Comparison of ENCODE assay signal across 15 cellular contexts in the genomic region with DNA sequence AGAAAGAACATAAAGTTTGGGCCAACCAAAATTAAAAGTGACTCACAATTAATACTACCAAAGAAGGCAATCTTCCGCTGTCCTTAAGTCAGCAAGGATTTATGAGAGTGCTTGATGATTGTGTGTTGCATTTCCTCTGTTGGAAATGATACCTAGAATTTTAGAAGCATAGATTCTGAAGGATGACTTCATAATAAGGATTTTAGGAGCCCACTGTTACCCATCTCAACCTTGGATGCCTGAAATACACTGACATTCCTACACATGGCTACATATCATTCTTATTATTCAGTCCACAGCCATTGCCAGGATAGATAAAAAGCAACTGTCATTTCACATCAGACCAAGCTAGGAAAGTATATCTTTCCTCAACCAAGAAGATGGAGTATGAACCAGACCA.
"Had no signal": no experiment of that assay in that cellular context is flagged by ENCODE, and none has a peak within 500 bp of the region (broad histone marks: within the 10 kb centered on the region; RNA-seq: fewer than 3 reads in every experiment).

No MANE protein-coding gene starts in this region.

- H3K36me3 ChIP-seq: left ventricle myocardium inferior, lower lobe of right lung, ovary, upper lobe of left lung, vagina had no signal

- H3K4me3 ChIP-seq: left ventricle myocardium inferior, lower lobe of right lung, ovary, smooth muscle cell, tibial artery, upper lobe of left lung, vagina had no signal

- H3K4me1 ChIP-seq: left ventricle myocardium inferior, tibial artery, vagina had no signal

- DNase-seq: effector memory CD4-positive, alpha-beta T cell; foreskin keratinocyte; immature natural killer cell; left ventricle myocardium inferior; lower lobe of right lung; natural killer cell; ovary; right cardiac atrium; stimulated activated CD4-positive, alpha-beta T cell treated with anti-CD3 and anti-CD28 coated beads, Interleukin-2, amount 100 ng/mL, for 48 hours; stimulated activated naive CD8-positive, alpha-beta T cell treated with anti-CD3 and anti-CD28 coated beads, Interleukin-15, Interleukin-2, amounts not matched to agents 100 U/mL and 50 U/mL, for 24 hours; tibial artery; upper lobe of left lung had no signal

- ATAC-seq: esophagus mucosa; foreskin keratinocyte; lower lobe of right lung; natural killer cell; right cardiac atrium; stimulated activated naive CD8-positive, alpha-beta T cell treated with anti-CD3 and anti-CD28 coated beads, Interleukin-15, Interleukin-2, amounts not matched to agents 100 U/mL and 50 U/mL, for 24 hours had no signal

- H3K9me3 ChIP-seq: ovary had no signal

- H3K27ac ChIP-seq: foreskin keratinocyte, left ventricle myocardium inferior, lower lobe of right lung, ovary, tibial artery, upper lobe of left lung, vagina had no signal

- H3K27me3 ChIP-seq: foreskin keratinocyte, ovary, tibial artery, upper lobe of left lung, vagina had no signal
